In the genomic region with DNA sequence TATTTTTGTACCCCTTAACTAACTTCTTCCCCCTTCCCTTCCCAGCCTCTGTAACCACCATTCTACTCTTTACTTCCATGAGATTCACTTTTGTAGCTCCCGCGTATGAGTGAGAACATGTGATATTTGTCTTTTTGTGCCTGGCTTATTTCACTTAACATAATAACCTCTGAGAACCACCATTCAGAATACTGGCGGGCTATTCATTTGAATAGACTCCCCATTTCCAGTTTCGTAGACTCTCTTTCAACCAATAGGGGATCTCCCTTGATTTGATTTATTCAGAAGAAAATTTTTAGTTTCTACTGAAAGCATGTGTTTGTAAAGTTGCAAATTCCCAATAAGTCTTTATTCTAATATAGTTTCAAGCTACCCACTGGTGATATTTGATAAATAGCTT, we compare ENCODE assay signal across 27 cellular contexts.
"Had no signal": no experiment of that assay in that cellular context is flagged by ENCODE, and none has a peak within 500 bp of the region (broad histone marks: within the 10 kb centered on the region; RNA-seq: fewer than 3 reads in every experiment).

No MANE protein-coding gene starts in this region.

- H3K4me1 ChIP-seq: left lung, lower lobe of right lung, pancreas, prostate gland, tibial artery, upper lobe of right lung had no signal

- H3K27ac ChIP-seq: left lung, lower lobe of right lung, pancreas, prostate gland, skin epidermis, suprapubic skin, thoracic aorta, tibial artery, upper lobe of right lung had no signal

- ATAC-seq: left colon; left lung; lower lobe of right lung; naive thymus-derived CD8-positive, alpha-beta T cell; pancreas; right cardiac atrium; sciatic nerve; stimulated activated effector memory CD8-positive, alpha-beta T cell treated with anti-CD3 and anti-CD28 coated beads, Interleukin-12 subunit alpha, Interleukin-12 subunit beta, amount 100 ng/mL, for 72 hours; upper lobe of right lung had no signal

- H3K9me3 ChIP-seq: left lung, lower lobe of right lung, pancreas, prostate gland, suprapubic skin, thoracic aorta, tibial artery, upper lobe of right lung had no signal

- H3K36me3 ChIP-seq: left lung, lower lobe of right lung, prostate gland, thoracic aorta, tibial artery, upper lobe of right lung had no signal

- FAIRE-seq: islet of Langerhans, kidney, pancreas, urothelium cell line had no signal

- H3K27me3 ChIP-seq: left lung, pancreas, suprapubic skin, tibial artery, upper lobe of right lung had no signal

- DNase-seq: immature natural killer cell; kidney; left colon; left lung; lower lobe of right lung; mammary epithelial cell; mesenchymal stem cell; naive thymus-derived CD8-positive, alpha-beta T cell; nucleus accumbens; pancreas; posterior cingulate gyrus; retina; right cardiac atrium; stimulated activated CD4-positive, alpha-beta T cell treated with anti-CD3 and anti-CD28 coated beads, Interleukin-12 subunit alpha, Interleukin-12 subunit beta, amount 100 ng/mL, for 4 hours; stimulated activated CD4-positive, alpha-beta T cell treated with anti-CD3 and anti-CD28 coated beads, Interleukin-4, amount 100 ng/mL, for 24 hours; stimulated activated naive CD4-positive, alpha-beta T cell; tibial artery; trophoblast cell; upper lobe of right lung had no signal

- H3K4me3 ChIP-seq: left lung, lower lobe of right lung, pancreas, prostate gland, skin epidermis, suprapubic skin, thoracic aorta, tibial artery, upper lobe of right lung had no signal
